8 cellular contexts compared by ENCODE assay signal in the genomic region with DNA sequence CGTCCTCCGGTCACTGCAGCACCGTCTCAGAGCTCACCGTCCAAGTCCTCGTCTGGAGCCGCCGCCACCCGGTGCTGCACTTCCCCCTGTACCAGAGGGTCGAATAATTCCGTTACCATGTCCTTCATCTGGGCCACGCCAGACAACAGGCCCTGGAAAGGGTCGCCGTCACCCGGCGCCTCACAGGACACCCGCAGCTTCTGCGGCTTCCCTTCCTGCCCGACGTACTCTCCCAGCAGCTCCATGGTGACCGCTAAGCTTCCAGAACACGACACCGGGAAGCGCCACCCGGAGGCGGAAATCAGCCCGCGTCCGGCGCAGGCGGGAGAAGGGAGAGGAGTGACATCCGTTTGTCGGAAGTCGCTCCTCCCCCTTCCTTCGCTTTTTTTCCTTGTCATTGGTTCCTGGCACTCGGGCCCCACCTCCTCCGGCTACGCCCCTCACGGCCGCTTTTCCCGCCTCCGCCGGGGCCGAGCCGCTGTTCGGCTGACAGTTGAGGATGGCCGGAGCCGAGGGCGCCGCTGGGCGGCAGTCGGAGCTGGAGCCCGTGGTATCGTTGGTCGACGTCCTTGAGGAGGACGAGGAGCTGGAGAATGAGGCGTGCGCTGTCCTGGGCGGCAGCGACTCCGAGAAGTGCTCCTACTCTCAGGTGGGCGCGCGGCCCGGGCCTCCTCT. TPM values are rescaled to one million over a fixed set of nuclear protein-coding genes. Genes with fewer than 3 reads are reported as not detected.
A peak's percentile ranks its signal among the peaks of the same experiment; 100 is the strongest.
DNase-seq lines count a peak whose midpoint lies in the region; ATAC-seq and TF ChIP-seq lines count a peak whose summit lies in the region.

A gene with protein sequence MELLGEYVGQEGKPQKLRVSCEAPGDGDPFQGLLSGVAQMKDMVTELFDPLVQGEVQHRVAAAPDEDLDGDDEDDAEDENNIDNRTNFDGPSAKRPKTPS (minus strand): TSS at position 273 of the 675 bp plus-strand sequence. CDS start 28 bp downstream, at position 245.
A gene with protein sequence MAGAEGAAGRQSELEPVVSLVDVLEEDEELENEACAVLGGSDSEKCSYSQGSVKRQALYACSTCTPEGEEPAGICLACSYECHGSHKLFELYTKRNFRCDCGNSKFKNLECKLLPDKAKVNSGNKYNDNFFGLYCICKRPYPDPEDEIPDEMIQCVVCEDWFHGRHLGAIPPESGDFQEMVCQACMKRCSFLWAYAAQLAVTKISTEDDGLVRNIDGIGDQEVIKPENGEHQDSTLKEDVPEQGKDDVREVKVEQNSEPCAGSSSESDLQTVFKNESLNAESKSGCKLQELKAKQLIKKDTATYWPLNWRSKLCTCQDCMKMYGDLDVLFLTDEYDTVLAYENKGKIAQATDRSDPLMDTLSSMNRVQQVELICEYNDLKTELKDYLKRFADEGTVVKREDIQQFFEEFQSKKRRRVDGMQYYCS (plus strand): TSS at position 464 of the 675 bp plus-strand sequence. CDS start 36 bp downstream, at position 500.

- peak within 1 kb of the TSS; percentile 92 for H3K9ac ChIP-seq in SU-DHL-6 (ENCODE audit: low read length)

- H3K4me1 ChIP-seq in ovary (ENCODE audit: insufficient read depth) (peaks cover 6% of the 10 kb centered on the region), thyroid gland (peaks cover 12 to 15% of the 10 kb centered on the region in 2 donors)

- no peak for TF ChIP-seq EP300 in ovary (IDR thresholded peaks at IDR 0.05)

- H3K27ac Mint-ChIP-seq in activated naive CD8-positive, alpha-beta T cell treated with anti-CD3 and anti-CD28 coated beads, Interleukin-2, amount 10 ng/mL, durations not matched to agents 7 days and 5 days: peak within 1 kb of the TSS; percentile 90

- H3K36me3 Mint-ChIP-seq in activated naive CD8-positive, alpha-beta T cell treated with anti-CD3 and anti-CD28 coated beads, Interleukin-2, amount 10 ng/mL, durations not matched to agents 7 days and 5 days: peaks cover 9% of the 10 kb centered on the region

- TF ChIP-seq CTCF in GM12872 (IDR thresholded peaks at IDR 0.05; ENCODE audit: insufficient read depth, low read depth, low read length): peak; percentile 26; the same call in 1 of the 3 replicates
- no peak for TF ChIP-seq CTCF in SU-DHL-6 (IDR thresholded peaks at IDR 0.05; ENCODE audit: insufficient read depth, low read length, poor library complexity, severe bottlenecking)
- peak; percentile 29 to 53 (median 47) for TF ChIP-seq CTCF in ovary (IDR thresholded peaks at IDR 0.05)
- TF ChIP-seq CTCF in thyroid gland (IDR thresholded peaks at IDR 0.05): peak in 4 of 6 experiments; percentile 5 to 34 (median 27)

- H2AFZ ChIP-seq in SU-DHL-6 (ENCODE audit: low read depth, low read length, severe bottlenecking): peak within 1 kb of the TSS; percentile 84

- peak within 1 kb of the TSS; percentile 99 for H3K4me3 Mint-ChIP-seq in activated naive CD8-positive, alpha-beta T cell treated with anti-CD3 and anti-CD28 coated beads, Interleukin-2, amount 10 ng/mL, durations not matched to agents 7 days and 5 days

- H3K4me1 Mint-ChIP-seq in activated naive CD8-positive, alpha-beta T cell treated with anti-CD3 and anti-CD28 coated beads, Interleukin-2, amount 10 ng/mL, durations not matched to agents 7 days and 5 days: peaks cover 36% of the 10 kb centered on the region

- DNase-seq in NCI-H128 (lab: John Stamatoyannopoulos, UW; ENCODE audit: unreplicated experiment) (peak; percentile 97), head of caudate nucleus (peak; percentile 91 to 99 (median 97)), ovary (peak; percentile 91 to 94 (median 93)), thyroid gland (peak; percentile 96)
- peak; percentile 88 for DNase-seq in activated naive CD8-positive, alpha-beta T cell treated with anti-CD3 and anti-CD28 coated beads, Interleukin-2, amount 10 ng/mL, durations not matched to agents 7 days and 5 days

- H3K36me3 ChIP-seq in SU-DHL-6 (ENCODE audit: low read length) (peaks cover 19% of the 10 kb centered on the region; the same call in 1 of the 2 replicates), ovary (no peaks in the 10 kb centered on the region), thyroid gland (peaks cover 2 to 9% of the 10 kb centered on the region in 2 donors)

- ATAC-seq in HG02678 (IDR thresholded peaks at IDR 0.05; ENCODE audit: unreplicated experiment): peak; percentile 83
- ATAC-seq in activated naive CD8-positive, alpha-beta T cell treated with anti-CD3 and anti-CD28 coated beads, Interleukin-2, amount 10 ng/mL, durations not matched to agents 7 days and 5 days (ENCODE audit: low read depth): peak; percentile 90

- POLR2A ChIA-PET in activated naive CD8-positive, alpha-beta T cell treated with anti-CD3 and anti-CD28 coated beads, Interleukin-2, amount 10 ng/mL, durations not matched to agents 7 days and 5 days (lab: Charles Lee): interaction anchor here (0.8 to 4.0 kb wide), 7 partner anchors 15 to 92 kb away, joined by 3 to 64 read pairs (median 6); a partner anchor contains a TSS

- H3K79me2 ChIP-seq in SU-DHL-6 (ENCODE audit: insufficient read depth, low read length): peaks cover 80% of the 10 kb centered on the region

- TF ChIP-seq POLR2A in ovary (IDR thresholded peaks at IDR 0.05) (peak; percentile 77), thyroid gland (IDR thresholded peaks at IDR 0.05) (peak in 1 of 2 donors; percentile 77)

- H3K27ac ChIP-seq in SU-DHL-6 (ENCODE audit: low read depth, low read length) (peak within 1 kb of the TSS; percentile 75), ovary (peak within 1 kb of the TSS; percentile 13 to 87), thyroid gland (peak within 1 kb of the TSS; percentile 12 to 64 (median 54))

- peak within 1 kb of the TSS; percentile 85 for H3K4me2 ChIP-seq in SU-DHL-6 (ENCODE audit: low read depth, low read length, poor library complexity, severe bottlenecking)

- peaks cover 41% of the 10 kb centered on the region for H3F3A ChIP-seq in SU-DHL-6 (ENCODE audit: insufficient read depth)

- no peaks in the 10 kb centered on the region for H3K9me3 Mint-ChIP-seq in activated naive CD8-positive, alpha-beta T cell treated with anti-CD3 and anti-CD28 coated beads, Interleukin-2, amount 10 ng/mL, durations not matched to agents 7 days and 5 days

- no peaks in the 10 kb centered on the region for H3K27me3 ChIP-seq in SU-DHL-6 (ENCODE audit: low read length)
- H3K27me3 ChIP-seq in ovary: no peaks in the 10 kb centered on the region
- no peaks in the 10 kb centered on the region for H3K27me3 ChIP-seq in thyroid gland

- no peaks in the 10 kb centered on the region for H3K9me3 ChIP-seq in SU-DHL-6 (ENCODE audit: insufficient read depth, low read length)
- H3K9me3 ChIP-seq in ovary: no peaks in the 10 kb centered on the region
- H3K9me3 ChIP-seq in thyroid gland: no peaks in the 10 kb centered on the region

- intact Hi-C loops in head of caudate nucleus (cut with DNase I) (loop anchor here (1.0 kb wide), 1 partner anchor 22 kb away; a partner anchor contains a TSS), ovary (cut with DNase I) (no loop called here), thyroid gland (cut with DNase I) (no loop called here)

- H3K27me3 Mint-ChIP-seq in activated naive CD8-positive, alpha-beta T cell treated with anti-CD3 and anti-CD28 coated beads, Interleukin-2, amount 10 ng/mL, durations not matched to agents 7 days and 5 days: no peaks in the 10 kb centered on the region

- peaks cover 23% of the 10 kb centered on the region; the same call in 1 of the 2 replicates for H4K20me1 ChIP-seq in SU-DHL-6 (ENCODE audit: low read depth, low read length)

- H3K4me3 ChIP-seq in SU-DHL-6 (ENCODE audit: insufficient read depth, low read length, poor library complexity, severe bottlenecking) (peak within 1 kb of the TSS; percentile 98), ovary (peak within 1 kb of the TSS; percentile 71), thyroid gland (replicated peaks in 1 of 3) (peak within 1 kb of the TSS; percentile 75 to 87 (median 83))

- H3K9me2 ChIP-seq in SU-DHL-6 (replicated peaks; ENCODE audit: insufficient read depth, low read length): no peaks in the 10 kb centered on the region

- 0 to 1% (median 0%) methylated on average over 65 of the region's 65 CpGs for WGBS in ovary, 3 donors
- WGBS in thyroid gland, 2 donors: 0% methylated on average over 27 to 35 of the region's 65 CpGs

RNA-seq across cellular contexts. Expression of the first gene that starts in this region (rescaled TPM):
- 10 to 100 TPM; 17.3 to 17.7 TPM for total RNA-seq in activated naive CD8-positive, alpha-beta T cell treated with anti-CD3 and anti-CD28 coated beads, Interleukin-2, amount 10 ng/mL, durations not matched to agents 7 days and 5 days
- 10 to 100 TPM in 2 of 7 donors, 1 to 10 TPM in 5; 6.5 to 26.0 (median 8.3) TPM for total RNA-seq in ovary
- polyA plus RNA-seq in ovary: 1 to 10 TPM; 7.9 to 8.6 TPM
- total RNA-seq in thyroid gland: 10 to 100 TPM in 3 of 4 donors, 1 to 10 TPM in 1; 9.4 to 19.9 (median 17.1) TPM

RNA-seq across cellular contexts. Expression of the second gene that starts in this region (rescaled TPM):
- total RNA-seq in activated naive CD8-positive, alpha-beta T cell treated with anti-CD3 and anti-CD28 coated beads, Interleukin-2, amount 10 ng/mL, durations not matched to agents 7 days and 5 days: 10 to 100 TPM; 36.7 to 38.5 TPM
- total RNA-seq in ovary (10 to 100 TPM; 12.1 to 22.2 (median 20.5) TPM), thyroid gland (10 to 100 TPM; 29.0 to 52.0 (median 36.9) TPM)
- 10 to 100 TPM; 19.1 to 33.3 TPM for polyA plus RNA-seq in ovary

Comparison
In these comparisons a context has a peak if more than half of its experiments do, and no peak if none do; other contexts are left out.
1. Peak in every context shown above with its lines: DNase-seq, ATAC-seq, H3K4me3 ChIP-seq and H3K27ac ChIP-seq.